Comparison of ENCODE assay signal across 14 cellular contexts in genomic region chr12:62520361-62520760, GRCh38.
"Had no signal": no experiment of that assay in that cellular context is flagged by ENCODE, and none has a peak within 500 bp of the region (broad histone marks: within the 10 kb centered on the region; RNA-seq: fewer than 3 reads in every experiment).

No MANE protein-coding gene starts in this region.

- ATAC-seq: activated T-cell treated with anti-CD3 and anti-CD28 coated beads, Interleukin-2, amount 50 U/mL, for 72 hours; left lung had no signal

- H3K27ac Mint-ChIP-seq: activated T-cell treated with anti-CD3 and anti-CD28 coated beads, Interleukin-2, amount 50 U/mL, for 72 hours had no signal

- H3K4me3 Mint-ChIP-seq: activated T-cell treated with anti-CD3 and anti-CD28 coated beads, Interleukin-2, amount 50 U/mL, for 72 hours had no signal

- H3K4me3 ChIP-seq: left lung, tibial artery had no signal

- H3K27ac ChIP-seq: brain microvascular endothelial cell, left lung had no signal

- H3K9me3 Mint-ChIP-seq: activated T-cell treated with anti-CD3 and anti-CD28 coated beads, Interleukin-2, amount 50 U/mL, for 72 hours had no signal

- FAIRE-seq: urothelium cell line had no signal

- DNase-seq: activated CD4-positive, alpha-beta T cell treated with anti-CD3 and anti-CD28 coated beads, Interleukin-2, amount 50 U/mL, for 4 hours; activated effector memory CD4-positive, alpha-beta T cell treated with anti-CD3 and anti-CD28 coated beads, Interleukin-2, amount 50 U/mL, for 16 hours; activated naive CD4-positive, alpha-beta T cell treated with anti-CD3 and anti-CD28 coated beads, Interleukin-2, amount 50 U/mL, for 16 hours; activated T-cell treated with anti-CD3 and anti-CD28 coated beads, Interleukin-2, amount 50 U/mL, for 72 hours; brain microvascular endothelial cell; cortex of kidney; effector CD4-positive, alpha-beta T cell; left lung; occipital lobe; retina; stimulated activated CD8-positive, alpha-beta memory T cell treated with anti-CD3 and anti-CD28 coated beads, Interleukin-4, amount 100 ng/mL, for 48 hours; stimulated activated naive CD4-positive, alpha-beta T cell had no signal

- H3K9me3 ChIP-seq: left lung, tibial artery had no signal
